13 cellular contexts compared by ENCODE assay signal in the genomic region with DNA sequence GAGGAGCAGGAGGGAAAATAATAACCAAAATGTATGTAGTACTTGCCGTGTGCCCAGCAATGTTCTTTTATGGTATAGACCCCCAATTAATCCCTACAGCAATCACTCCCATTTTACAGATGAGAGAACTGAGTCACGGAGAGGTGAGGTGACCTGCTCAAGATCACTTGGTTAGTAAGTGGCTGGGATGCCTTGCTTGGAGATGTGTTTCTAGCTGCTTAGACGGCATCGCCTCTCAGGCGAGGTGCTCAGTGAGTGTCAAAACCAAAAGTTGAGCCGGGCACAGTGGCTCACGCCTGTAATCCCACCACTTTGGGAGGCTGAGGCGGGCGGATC.
DNase-seq lines count a peak whose midpoint lies in the region; ATAC-seq, FAIRE-seq and TF ChIP-seq lines count a peak whose summit lies in the region.
"Had no signal": no experiment of that assay in that cellular context is flagged by ENCODE, and none has a peak within 500 bp of the region (broad histone marks: within the 10 kb centered on the region; RNA-seq: fewer than 3 reads in every experiment).

No MANE protein-coding gene starts in this region.

- H3K18ac ChIP-seq in IMR-90 (ENCODE audit: low read depth, low read length): peak overlapping the region; percentile 96

- peak overlapping the region; percentile 93 for H2BK5ac ChIP-seq in IMR-90 (ENCODE audit: low read depth, low read length, poor library complexity, severe bottlenecking)

- TF ChIP-seq POLR2A in IMR-90 (IDR thresholded peaks at IDR 0.05; ENCODE audit: low read depth, low read length): no peak
- no peak for TF ChIP-seq POLR2A in testis (IDR thresholded peaks at IDR 0.05)
- TF ChIP-seq POLR2A in H54 (IDR thresholded peaks at IDR 0.05; ENCODE audit: low read depth, low read length): no peak

- H3K4me3 Mint-ChIP-seq in chondrocyte (ENCODE audit: unreplicated experiment): peak overlapping the region; percentile 19
- H3K4me3 Mint-ChIP-seq in nephron progenitor cell: peak overlapping the region; percentile 41
- no peak overlapping the region for H3K4me3 Mint-ChIP-seq in naive thymus-derived CD4-positive, alpha-beta T cell
- H3K4me3 Mint-ChIP-seq: B cell had no signal

- no peaks in the 10 kb centered on the region for H3K9me3 Mint-ChIP-seq in chondrocyte (ENCODE audit: low read depth)
- H3K9me3 Mint-ChIP-seq in nephron progenitor cell: no peaks in the 10 kb centered on the region
- H3K9me3 Mint-ChIP-seq in naive thymus-derived CD4-positive, alpha-beta T cell: no peaks in the 10 kb centered on the region

- H2AK5ac ChIP-seq in IMR-90 (ENCODE audit: low read depth, low read length): peak overlapping the region; percentile 100

- H2AFZ ChIP-seq in IMR-90 (replicated peaks; ENCODE audit: low read length, poor library complexity): no peak overlapping the region

- POLR2A ChIA-PET in IMR-90 (lab: Charles Lee; ENCODE audit: unreplicated experiment): no interaction called here
- POLR2A ChIA-PET in naive thymus-derived CD4-positive, alpha-beta T cell (lab: Charles Lee): no interaction called here

- no peaks in the 10 kb centered on the region for H3K27me3 Mint-ChIP-seq in chondrocyte (ENCODE audit: low read depth)
- H3K27me3 Mint-ChIP-seq in nephron progenitor cell (ENCODE audit: low read depth, poor library complexity): peaks cover 3% of the 10 kb centered on the region
- peaks cover 0 to 8% (median 0%) of the 10 kb centered on the region in 5 donors for H3K27me3 Mint-ChIP-seq in naive thymus-derived CD4-positive, alpha-beta T cell
- H3K27me3 Mint-ChIP-seq: B cell had no signal

- peak overlapping the region; percentile 29 for H3K4me2 ChIP-seq in IMR-90 (ENCODE audit: low read depth, low read length)

- in situ Hi-C loops in IMR-90 (cut with MboI; ENCODE audit: low sequenced_read_pairs): loop anchor here (25.0 kb wide), 1 partner anchor 1181 kb away; no protein-coding TSS in a partner anchor

- peak overlapping the region; percentile 96 for H3K14ac ChIP-seq in IMR-90 (replicated peaks; ENCODE audit: low read depth, low read length)

- H3K9me1 ChIP-seq in IMR-90 (ENCODE audit: insufficient read depth, low read length): peaks cover 45% of the 10 kb centered on the region

- H3K4me1 ChIP-seq in IMR-90 (ENCODE audit: control insufficient read depth, insufficient read depth, low read length) (peaks cover 49% of the 10 kb centered on the region), testis (peaks cover 54% of the 10 kb centered on the region)
- H3K4me1 ChIP-seq in naive thymus-derived CD4-positive, alpha-beta T cell (ENCODE audit: control insufficient read depth in 2 of 2, insufficient read depth in 2 of 2, low read length in 2 of 2): no peaks in the 10 kb centered on the region

- no TSS peak for BruUV-seq in IMR-90 (replicated peaks; lab: Mats Ljungman, UMichigan)

- intact Hi-C loops in IMR-90 (cut with micrococcal nuclease): loop anchor here (2.0 to 10.0 kb wide), 2 partner anchors 17 to 231 kb away; no protein-coding TSS in a partner anchor
- intact Hi-C loops in testis (cut with DNase I; ENCODE audit: low total_unique reads): no loop called here
- intact Hi-C loops in naive thymus-derived CD4-positive, alpha-beta T cell (cut with micrococcal nuclease): no loop called here

- peak overlapping the region; percentile 93 for H4K91ac ChIP-seq in IMR-90 (ENCODE audit: insufficient read depth, low read depth, low read length)

- peak overlapping the region; percentile 90 for H2AK9ac ChIP-seq in IMR-90 (replicated peaks; ENCODE audit: low read depth, low read length, poor library complexity)

- H3K27ac ChIP-seq in IMR-90 (ENCODE audit: insufficient read depth, low read length): peak overlapping the region; percentile 96
- peak overlapping the region; percentile 20 to 44 for H3K27ac ChIP-seq in testis
- no peak overlapping the region for H3K27ac ChIP-seq in naive thymus-derived CD4-positive, alpha-beta T cell (ENCODE audit: low read depth, low read length)
- H3K27ac ChIP-seq: VCaP had no signal

- TF ChIP-seq RAD21 in IMR-90 (IDR thresholded peaks at IDR 0.05; ENCODE audit: low read length): no peak

- no peaks in the 10 kb centered on the region for H3K36me3 Mint-ChIP-seq in chondrocyte (ENCODE audit: low read depth)
- H3K36me3 Mint-ChIP-seq in nephron progenitor cell (ENCODE audit: low read depth): no peaks in the 10 kb centered on the region
- no peaks in the 10 kb centered on the region for H3K36me3 Mint-ChIP-seq in naive thymus-derived CD4-positive, alpha-beta T cell

- H3K27ac Mint-ChIP-seq in chondrocyte (ENCODE audit: unreplicated experiment): peak overlapping the region; percentile 93
- H3K27ac Mint-ChIP-seq in nephron progenitor cell: peak overlapping the region; percentile 96
- H3K27ac Mint-ChIP-seq in naive thymus-derived CD4-positive, alpha-beta T cell: no peak overlapping the region
- H3K27ac Mint-ChIP-seq: B cell had no signal

- FAIRE-seq in H54 (lab: Jason Lieb, UNC): no peak
- FAIRE-seq: HTR-8/SVneo had no signal

- ATAC-seq in IMR-90 (ENCODE audit: low read depth): no peak
- ATAC-seq in naive thymus-derived CD4-positive, alpha-beta T cell: no peak
- no peak for ATAC-seq in GM19397 (IDR thresholded peaks at IDR 0.05; ENCODE audit: unreplicated experiment)

- peak overlapping the region; percentile 78 to 86 for H4K8ac ChIP-seq in IMR-90 (ENCODE audit: low read depth in 2 of 2, low read length in 2 of 2)

- DNase-seq in IMR-90 (no peak), chondrocyte (ENCODE audit: low spot score) (no peak), nephron progenitor cell (no peak), testis (no peak), H54 (ENCODE audit: insufficient read length, low spot score) (no peak)
- DNase-seq in activated effector memory CD4-positive, alpha-beta T cell treated with Interleukin-2 at 50 U/mL for 16 hours: no peak
- DNase-seq in naive thymus-derived CD4-positive, alpha-beta T cell: no peak
- DNase-seq: NCI-H2029 treated with DMSO at 0.1 percent for 48 hours, NCI-H524 treated with DMSO at 0.1 percent for 48 hours had no signal

- peak overlapping the region; percentile 98 for H2BK15ac ChIP-seq in IMR-90 (ENCODE audit: low read depth, low read length)

- H3K23ac ChIP-seq in IMR-90 (ENCODE audit: low read depth, low read length): peak overlapping the region; percentile 92

- H4K5ac ChIP-seq in IMR-90 (ENCODE audit: low read depth, low read length): peak overlapping the region; percentile 93

- WGBS in IMR-90 (ENCODE audit: extremely low coverage in 2 of 2, insufficient read length in 1 of 2), 2 experiments: no CpG with 5 or more reads among the region's 9 CpGs
- 86 to 92% methylated on average over 8 to 9 of the region's 9 CpGs for WGBS in testis, 2 donors

- peak overlapping the region; percentile 80; the same call in 1 of the 2 replicates for H3K56ac ChIP-seq in IMR-90 (ENCODE audit: extremely low read depth, insufficient read depth, low read length)

- H3K36me3 ChIP-seq in IMR-90 (ENCODE audit: control insufficient read depth, insufficient read depth, low read length): no peaks in the 10 kb centered on the region
- H3K36me3 ChIP-seq in testis (ENCODE audit: low read depth, missing control alignments): no peaks in the 10 kb centered on the region
- no peaks in the 10 kb centered on the region for H3K36me3 ChIP-seq in naive thymus-derived CD4-positive, alpha-beta T cell (ENCODE audit: control insufficient read depth in 2 of 3, insufficient read depth in 3 of 3, low read length in 3 of 3)

- peak overlapping the region; percentile 99 for H3K4ac ChIP-seq in IMR-90 (ENCODE audit: low read depth, low read length)

- peaks cover 30 to 72% of the 10 kb centered on the region in 2 experiments for H3K79me1 ChIP-seq in IMR-90 (ENCODE audit: low read depth in 1 of 2, low read length in 2 of 2)

- H2BK120ac ChIP-seq in IMR-90 (ENCODE audit: low read depth, low read length): peak overlapping the region; percentile 99

- no peak overlapping the region for H3K4me3 ChIP-seq in IMR-90 (ENCODE audit: insufficient read depth, low read depth, low read length)
- no peak overlapping the region for H3K4me3 ChIP-seq in testis
- H3K4me3 ChIP-seq in naive thymus-derived CD4-positive, alpha-beta T cell (ENCODE audit: low read length): no peak overlapping the region

- TF ChIP-seq CTCF in IMR-90 (conservative IDR thresholded peaks at IDR 0.05; ENCODE audit: low read depth, low read length): no peak
- TF ChIP-seq CTCF in chondrocyte (IDR thresholded peaks at IDR 0.05): no peak
- TF ChIP-seq CTCF in nephron progenitor cell (IDR thresholded peaks at IDR 0.05): no peak
- TF ChIP-seq CTCF in testis (IDR thresholded peaks at IDR 0.05): no peak

- peaks cover 84% of the 10 kb centered on the region for H3K4me1 Mint-ChIP-seq in chondrocyte (ENCODE audit: low read depth)
- peaks cover 85% of the 10 kb centered on the region for H3K4me1 Mint-ChIP-seq in nephron progenitor cell
- H3K4me1 Mint-ChIP-seq in naive thymus-derived CD4-positive, alpha-beta T cell: no peaks in the 10 kb centered on the region
- H3K4me1 Mint-ChIP-seq: B cell had no signal

- CTCF ChIA-PET in IMR-90 (lab: Yijun Ruan, JAX): interaction anchor here (0.7 to 0.9 kb wide), 3 partner anchors 24 to 40 kb away, joined by 4 read pairs; no protein-coding TSS in a partner anchor
- CTCF ChIA-PET in naive thymus-derived CD4-positive, alpha-beta T cell (lab: Charles Lee): no interaction called here

- H3K9ac ChIP-seq in IMR-90 (ENCODE audit: low read depth, low read length): peak overlapping the region; percentile 60

- dilution Hi-C loops in IMR-90 (cut with HindIII; ENCODE audit: low sequenced_read_pairs, unreplicated experiment): no loop called here

- no peaks in the 10 kb centered on the region for H3K9me3 ChIP-seq in IMR-90 (ENCODE audit: control insufficient read depth, insufficient read depth, low read length)
- no peaks in the 10 kb centered on the region for H3K9me3 ChIP-seq in testis
- H3K9me3 ChIP-seq in naive thymus-derived CD4-positive, alpha-beta T cell (ENCODE audit: control insufficient read depth in 2 of 3, low read length in 3 of 3): no peaks in the 10 kb centered on the region

- H3K27me3 ChIP-seq in IMR-90 (ENCODE audit: control insufficient read depth, insufficient read depth, low read length): no peaks in the 10 kb centered on the region
- H3K27me3 ChIP-seq in testis: no peaks in the 10 kb centered on the region
- no peaks in the 10 kb centered on the region for H3K27me3 ChIP-seq in naive thymus-derived CD4-positive, alpha-beta T cell (ENCODE audit: control insufficient read depth in 2 of 2, insufficient read depth in 2 of 2, low read length in 2 of 2)

- H2BK20ac ChIP-seq in IMR-90 (ENCODE audit: low read depth, low read length): peak overlapping the region; percentile 97

- H4K20me1 ChIP-seq in IMR-90 (ENCODE audit: insufficient read depth, low read length): no peaks in the 10 kb centered on the region

TF ChIP-seq in IMR-90, 13 proteins besides CTCF, POLR2A, EP300 and RAD21 (continues in another document):
- no peak for TF ChIP-seq NFE2L2 (IDR thresholded peaks at IDR 0.05; ENCODE audit: low read depth, low read length)
- TF ChIP-seq FOS (IDR thresholded peaks at IDR 0.05; ENCODE audit: low read depth, low read length): no peak
- no peak for TF ChIP-seq BHLHE40 (IDR thresholded peaks at IDR 0.05; ENCODE audit: low read depth, low read length)
- no peak for TF ChIP-seq MAFK (IDR thresholded peaks at IDR 0.05; ENCODE audit: low read depth, low read length)
- TF ChIP-seq RCOR1 (IDR thresholded peaks at IDR 0.05; ENCODE audit: insufficient replicate concordance, low read length): no peak
- no peak for TF ChIP-seq MXI1 (IDR thresholded peaks at IDR 0.05; ENCODE audit: borderline replicate concordance, low read depth, low read length)

Comparison
In these comparisons a context has a peak if more than half of its experiments do, and no peak if none do; other contexts are left out.
1. H3K27ac Mint-ChIP-seq: peak in chondrocyte (single experiment) and nephron progenitor cell (single experiment); none in naive thymus-derived CD4-positive, alpha-beta T cell (0 of 9).
2. H3K4me3 Mint-ChIP-seq: peak in chondrocyte (single experiment) and nephron progenitor cell (single experiment); none in naive thymus-derived CD4-positive, alpha-beta T cell (0 of 10).